Comparison of ENCODE assay signal across 8 cellular contexts in the genomic region with DNA sequence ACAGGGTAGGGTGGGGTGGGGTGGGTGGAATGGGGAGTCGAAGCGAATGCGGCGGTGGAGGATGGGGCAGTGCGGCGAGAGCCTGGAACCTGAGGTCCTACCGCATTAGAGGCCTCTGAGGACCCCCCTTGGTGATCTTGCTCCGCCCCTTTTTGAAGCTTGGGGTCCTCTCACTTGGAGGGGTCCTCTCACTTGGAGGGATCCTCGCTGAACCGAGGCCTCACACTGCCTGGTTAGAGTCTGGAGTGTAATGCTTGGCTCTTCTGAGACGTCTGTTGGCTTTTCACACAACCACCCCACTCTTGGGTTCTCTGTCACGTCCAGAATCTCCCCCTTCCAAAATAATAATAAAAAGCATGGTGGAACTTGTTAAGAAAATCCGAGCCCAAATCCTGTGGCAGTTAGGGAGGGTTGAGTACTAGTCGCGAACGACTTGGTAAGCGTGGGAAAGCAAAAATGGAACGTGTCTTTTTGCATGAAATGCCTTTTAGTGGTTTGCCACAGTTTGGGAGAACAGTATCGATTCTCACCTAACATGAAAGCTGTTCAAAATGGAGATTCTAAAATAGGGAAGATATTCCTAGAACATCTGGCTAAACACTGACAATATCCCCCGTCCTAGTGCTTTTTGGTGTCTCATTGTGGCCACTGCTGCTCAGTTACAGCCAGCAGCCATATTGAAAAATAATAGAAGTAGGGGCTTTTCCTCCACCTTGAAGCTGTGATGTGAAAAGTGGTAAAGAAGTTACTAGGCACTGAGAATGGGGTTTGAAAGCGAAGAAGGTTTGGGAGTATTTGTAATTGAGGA. TPM values are rescaled to one million over a fixed set of nuclear protein-coding genes. Genes with fewer than 3 reads are reported as not detected.
A peak's percentile ranks its signal among the peaks of the same experiment; 100 is the strongest.
DNase-seq lines count a peak whose midpoint lies in the region; ATAC-seq and TF ChIP-seq lines count a peak whose summit lies in the region.

No MANE protein-coding gene starts in this region.

- H3K36me3 ChIP-seq in DOHH2 (ENCODE audit: control insufficient read depth, low read length) (peaks cover 41% of the 10 kb centered on the region), HUES64 (ENCODE audit: insufficient read depth, low read length) (peaks cover 34% of the 10 kb centered on the region), lower lobe of right lung (peaks cover 38% of the 10 kb centered on the region), transverse colon (peaks cover 0 to 10% (median 0%) of the 10 kb centered on the region in 4 donors)

- in situ Hi-C loops in astrocyte of the cerebellum (cut with HindIII; ENCODE audit: low sequenced_read_pairs) (no loop called here), transverse colon (cut with MboI; ENCODE audit: low pct_ligation_motif_present in 1 of 4, low pct_unique_long_range_greater_than_20kb in 1 of 4, low sequenced_read_pairs in 3 of 4) (loop anchor here in 2 of 4 donors (10.0 kb wide), 2 partner anchors 133 to 143 kb away; a partner anchor contains a TSS)

- TF ChIP-seq POLR2A in transverse colon (IDR thresholded peaks at IDR 0.05): peak; percentile 81

- TF ChIP-seq CTCF in DOHH2 (IDR thresholded peaks at IDR 0.05; ENCODE audit: low read depth, low read length, poor library complexity, severe bottlenecking): no peak
- no peak for TF ChIP-seq CTCF in astrocyte of the cerebellum (IDR thresholded peaks at IDR 0.05; ENCODE audit: low read depth, low read length, missing control alignments)
- TF ChIP-seq CTCF in lower lobe of right lung (IDR thresholded peaks at IDR 0.05): no peak
- no peak for TF ChIP-seq CTCF in transverse colon (IDR thresholded peaks at IDR 0.05)

- H3K27me3 ChIP-seq in DOHH2 (ENCODE audit: control insufficient read depth, low read length): no peaks in the 10 kb centered on the region
- no peaks in the 10 kb centered on the region for H3K27me3 ChIP-seq in HUES64 (ENCODE audit: insufficient read depth, low read length)
- H3K27me3 ChIP-seq in lower lobe of right lung (ENCODE audit: low read depth): no peaks in the 10 kb centered on the region
- H3K27me3 ChIP-seq in transverse colon: no peaks in the 10 kb centered on the region

- intact Hi-C loops in lower lobe of right lung (cut with DNase I) (no loop called here), transverse colon (cut with DNase I; ENCODE audit: low total_unique reads) (loop anchor here (1.0 to 5.0 kb wide), 2 partner anchors 70 to 139 kb away; no protein-coding TSS in a partner anchor)

- DNase-seq in astrocyte of the cerebellum (ENCODE audit: low read depth) (no peak), lower lobe of right lung (no peak), transverse colon (no peak), A172 (ENCODE audit: low spot score) (no peak)

- H3K27ac ChIP-seq in DOHH2 (ENCODE audit: low read depth, low read length) (peak overlapping the region; percentile 54), HUES64 (ENCODE audit: low read depth, low read length) (peak overlapping the region; percentile 81), lower lobe of right lung (peak overlapping the region; percentile 98), transverse colon (peak overlapping the region; percentile 92 to 98 (median 96))

- peak overlapping the region; percentile 90 for H3K9ac ChIP-seq in HUES64 (ENCODE audit: low read depth, low read length)

- 0 out of 2 replicates have a peak, but pooled peaks cover 2% of the 10 kb centered on the region for H3F3A ChIP-seq in DOHH2 (ENCODE audit: control insufficient read depth, insufficient read depth)

- H3K4me3 ChIP-seq in DOHH2 (ENCODE audit: low read length) (peak overlapping the region; percentile 91), HUES64 (ENCODE audit: low read length) (peak overlapping the region; percentile 99), astrocyte of the cerebellum (ENCODE audit: low read depth, low read length) (peak overlapping the region; percentile 82), lower lobe of right lung (peak overlapping the region; percentile 62), transverse colon (peak overlapping the region; percentile 65 to 94 (median 71))

- no peaks in the 10 kb centered on the region for H3K9me3 ChIP-seq in DOHH2 (ENCODE audit: control insufficient read depth, insufficient read depth, low read length)
- H3K9me3 ChIP-seq in HUES64 (ENCODE audit: insufficient read depth, low read depth, low read length): no peaks in the 10 kb centered on the region
- H3K9me3 ChIP-seq in lower lobe of right lung: no peaks in the 10 kb centered on the region
- no peaks in the 10 kb centered on the region for H3K9me3 ChIP-seq in transverse colon

- 0 out of 2 replicates have a peak, but pooled peaks cover 3% of the 10 kb centered on the region for H4K20me1 ChIP-seq in DOHH2 (ENCODE audit: control insufficient read depth, insufficient read depth, low read depth, low read length)

- H3K9me2 ChIP-seq in DOHH2 (replicated peaks; ENCODE audit: control insufficient read depth, low read length): no peaks in the 10 kb centered on the region

- ATAC-seq in lower lobe of right lung: no peak
- no peak for ATAC-seq in HG03565 (IDR thresholded peaks at IDR 0.05; ENCODE audit: unreplicated experiment)
- ATAC-seq in GM21390 (IDR thresholded peaks at IDR 0.05; ENCODE audit: unreplicated experiment): no peak

- no peak for TF ChIP-seq EP300 in transverse colon (IDR thresholded peaks at IDR 0.05; ENCODE audit: low read depth)

- H3K4me1 ChIP-seq in DOHH2 (ENCODE audit: control insufficient read depth, low read length) (peaks cover 20% of the 10 kb centered on the region), HUES64 (ENCODE audit: insufficient read depth, low read length) (peaks cover 6% of the 10 kb centered on the region), lower lobe of right lung (peaks cover 39% of the 10 kb centered on the region), transverse colon (peaks cover 10 to 29% (median 15%) of the 10 kb centered on the region in 4 donors)

- WGBS in HUES64: 9% methylated on average over 19 of the region's 21 CpGs
- WGBS in transverse colon (ENCODE audit: low coverage in 1 of 2), 2 donors: 4 to 35% methylated on average over 2 to 20 of the region's 21 CpGs

- peaks cover 53% of the 10 kb centered on the region for H3K79me2 ChIP-seq in DOHH2 (ENCODE audit: control insufficient read depth, low read length)

- peak overlapping the region; percentile 88 for H3K4me2 ChIP-seq in DOHH2 (ENCODE audit: low read length)

RNA-seq across cellular contexts. Expression of a gene that starts 0.8 kb away (rescaled TPM):
- polyA plus RNA-seq in HUES64 (2013, experiment 1 of 2): 89.9 TPM
- polyA plus RNA-seq in HUES64 (2013, experiment 2 of 2): 88.1 TPM
- 46.7 TPM for total RNA-seq in lower lobe of right lung
- 10 to 100 TPM in 3 of 4 donors, 1 to 10 TPM in 1; 7.8 to 36.9 (median 24.9) TPM for total RNA-seq in transverse colon
- 67.1 and 101 TPM in 2 replicates for total RNA-seq in A172 (2014; rRNA removed; shearing (Covaris generic))
